8 cellular contexts compared by ENCODE assay signal in genomic region chr11:68213135-68213515, GRCh38. TPM values are rescaled to one million over a fixed set of nuclear protein-coding genes. Genes with fewer than 3 reads are reported as not detected.
DNase-seq lines count a peak whose midpoint lies in the region; ATAC-seq and TF ChIP-seq lines count a peak whose summit lies in the region.

KMT5B (minus strand) TSS chr11:68213296; CDS start chr11:68190076, 23,220 bp downstream.

- peak within 1 kb of the TSS; percentile 84 for H3K4me3 Mint-ChIP-seq in activated T-cell treated with anti-CD3 and anti-CD28 coated beads, Interleukin-2, amount 50 U/mL, for 24 hours
- H3K4me3 Mint-ChIP-seq in neural progenitor cell: peak within 1 kb of the TSS; percentile 95

- H4K20me1 ChIP-seq in BLaER1 (peaks cover 45% of the 10 kb centered on the region), neural progenitor cell (ENCODE audit: low read depth) (peaks cover 43% of the 10 kb centered on the region)

- peak; percentile 16 for ATAC-seq in GM21423 (IDR thresholded peaks at IDR 0.05; ENCODE audit: unreplicated experiment)

- H3K27me3 Mint-ChIP-seq in activated T-cell treated with anti-CD3 and anti-CD28 coated beads, Interleukin-2, amount 50 U/mL, for 24 hours: peaks cover 14% of the 10 kb centered on the region
- peaks cover 25% of the 10 kb centered on the region for H3K27me3 Mint-ChIP-seq in neural progenitor cell (ENCODE audit: insufficient read depth, low read depth)

- TF ChIP-seq CTCF in fibroblast of the aortic adventitia (IDR thresholded peaks at IDR 0.05; ENCODE audit: insufficient read depth, low read length) (no peak), neural progenitor cell (IDR thresholded peaks at IDR 0.05) (no peak)

- H3K36me3 Mint-ChIP-seq in activated T-cell treated with anti-CD3 and anti-CD28 coated beads, Interleukin-2, amount 50 U/mL, for 24 hours (ENCODE audit: low read depth): peaks cover 2% of the 10 kb centered on the region
- no peaks in the 10 kb centered on the region for H3K36me3 Mint-ChIP-seq in neural progenitor cell

- H3K4me1 ChIP-seq in BLaER1 (peaks cover 61% of the 10 kb centered on the region), neural progenitor cell (peaks cover 31% of the 10 kb centered on the region), thymus (ENCODE audit: control insufficient read depth, insufficient read depth, low read length) (peaks cover 15% of the 10 kb centered on the region)

- DNase-seq in NCI-H1105 (lab: John Stamatoyannopoulos, UW) (peak; percentile 43), fibroblast of the aortic adventitia (ENCODE audit: low read depth) (peak; percentile 72), neural progenitor cell (ENCODE audit: low spot score) (no peak), NK-92 (lab: John Stamatoyannopoulos, UW; ENCODE audit: unreplicated experiment) (no peak)
- peak; percentile 77 for DNase-seq in activated T-cell treated with anti-CD3 and anti-CD28 coated beads, Interleukin-2, amount 50 U/mL, for 24 hours

- peak within 1 kb of the TSS; percentile 86 for H2AFZ ChIP-seq in neural progenitor cell (replicated peaks)

- no peaks in the 10 kb centered on the region for H3K9me3 Mint-ChIP-seq in activated T-cell treated with anti-CD3 and anti-CD28 coated beads, Interleukin-2, amount 50 U/mL, for 24 hours
- H3K9me3 Mint-ChIP-seq in neural progenitor cell: peaks cover 2% of the 10 kb centered on the region

- 1% methylated on average over 60 of the region's 60 CpGs for WGBS in thymus

- H3K79me2 ChIP-seq in neural progenitor cell (ENCODE audit: low read depth): peaks cover 45% of the 10 kb centered on the region

- H3K4me1 Mint-ChIP-seq in activated T-cell treated with anti-CD3 and anti-CD28 coated beads, Interleukin-2, amount 50 U/mL, for 24 hours (ENCODE audit: low read depth): peaks cover 49% of the 10 kb centered on the region
- peaks cover 41% of the 10 kb centered on the region for H3K4me1 Mint-ChIP-seq in neural progenitor cell

- H3K27ac ChIP-seq in BLaER1: peak within 1 kb of the TSS; percentile 99
- peak within 1 kb of the TSS; percentile 100 for H3K27ac ChIP-seq in neural progenitor cell
- peak within 1 kb of the TSS; percentile 92 for H3K27ac ChIP-seq in thymus (ENCODE audit: low read depth)

- H3F3A ChIP-seq in neural progenitor cell (ENCODE audit: low read depth): peaks cover 39% of the 10 kb centered on the region

- H3K27ac Mint-ChIP-seq in activated T-cell treated with anti-CD3 and anti-CD28 coated beads, Interleukin-2, amount 50 U/mL, for 24 hours: peak within 1 kb of the TSS; percentile 91
- H3K27ac Mint-ChIP-seq in neural progenitor cell: peak within 1 kb of the TSS; percentile 99

- peak within 1 kb of the TSS; percentile 100 for H3K4me2 ChIP-seq in BLaER1
- peak within 1 kb of the TSS; percentile 97 for H3K4me2 ChIP-seq in neural progenitor cell

- peak within 1 kb of the TSS; percentile 81 for H3K4me3 ChIP-seq in BLaER1
- H3K4me3 ChIP-seq in fibroblast of the aortic adventitia (ENCODE audit: low read depth, low read length): peak within 1 kb of the TSS; percentile 94
- peak within 1 kb of the TSS; percentile 96 for H3K4me3 ChIP-seq in neural progenitor cell
- peak within 1 kb of the TSS; percentile 95 for H3K4me3 ChIP-seq in thymus (ENCODE audit: low read length)

- H3K9me3 ChIP-seq in BLaER1: no peaks in the 10 kb centered on the region
- no peaks in the 10 kb centered on the region for H3K9me3 ChIP-seq in neural progenitor cell (ENCODE audit: low read depth)
- H3K9me3 ChIP-seq in thymus (ENCODE audit: control insufficient read depth): no peaks in the 10 kb centered on the region

- H3K36me3 ChIP-seq in BLaER1 (no peaks in the 10 kb centered on the region), neural progenitor cell (no peaks in the 10 kb centered on the region), thymus (ENCODE audit: control insufficient read depth, insufficient read depth) (no peaks in the 10 kb centered on the region)

- H3K27me3 ChIP-seq in BLaER1 (no peaks in the 10 kb centered on the region), neural progenitor cell (no peaks in the 10 kb centered on the region), thymus (ENCODE audit: control insufficient read depth, insufficient read depth) (peaks cover 7% of the 10 kb centered on the region)

- H3K9ac ChIP-seq in BLaER1: peak within 1 kb of the TSS; percentile 97
- peak within 1 kb of the TSS; percentile 98 for H3K9ac ChIP-seq in neural progenitor cell

RNA-seq across cellular contexts. Expression of gene KMT5B, which starts in this region (rescaled TPM):
- total RNA-seq in fibroblast of the aortic adventitia (ENCODE audit: low replicate concordance) (20.1 and 43.4 TPM in 2 replicates), neural progenitor cell (ENCODE audit: low replicate concordance) (48.3 and 62.4 TPM in 2 replicates)
- polyA plus RNA-seq in thymus: 32.7 TPM

Comparison
In these comparisons a context has a peak if more than half of its experiments do, and no peak if none do; other contexts are left out.
1. DNase-seq: peak in NCI-H1105 (single experiment), activated T-cell treated with anti-CD3 and anti-CD28 coated beads, Interleukin-2, amount 50 U/mL, for 24 hours (single experiment) and fibroblast of the aortic adventitia (single experiment); none in neural progenitor cell (single experiment) and NK-92 (single experiment).
2. Peak in every context shown above with its lines, with median percentiles within 50 percentile points of each other: H3K27ac ChIP-seq and H3K4me3 ChIP-seq.